8 cellular contexts compared by ENCODE assay signal in genomic region chrX:24014388-24015018, GRCh38. TPM values are rescaled to one million over a fixed set of nuclear protein-coding genes. Genes with fewer than 3 reads are reported as not detected.
DNase-seq lines count a peak whose midpoint lies in the region; ATAC-seq and TF ChIP-seq lines count a peak whose summit lies in the region.

No MANE protein-coding gene starts in this region.

- no peaks in the 10 kb centered on the region for H3K36me3 ChIP-seq in A673 (ENCODE audit: insufficient read depth, low read length, poor library complexity, severe bottlenecking)
- H3K36me3 ChIP-seq in left ventricle myocardium inferior = no peaks in the 10 kb centered on the region
- H3K36me3 ChIP-seq in brain microvascular endothelial cell (replicated peaks) = no peaks in the 10 kb centered on the region

- POLR2A ChIA-PET in A673 (lab: Charles Lee; ENCODE audit: low non-redundant PET) = no interaction called here
- POLR2A ChIA-PET in T-cell (lab: Charles Lee) = interaction anchor here in 1 of 2 donors (0.7 kb wide), 1 partner anchor 18 kb away, joined by 5 read pairs; no protein-coding TSS in a partner anchor

- intact Hi-C loops in A673 (cut with micrococcal nuclease; ENCODE audit: unreplicated experiment) = no loop called here
- intact Hi-C loops in left ventricle myocardium inferior (cut with micrococcal nuclease) = no loop called here

- H3K27ac ChIP-seq in A673 (ENCODE audit: low read depth, low read length, poor library complexity, severe bottlenecking) = peak overlapping the region; percentile 35
- H3K27ac ChIP-seq in left ventricle myocardium inferior (replicated peaks) = peak overlapping the region; percentile 54
- no peak overlapping the region for H3K27ac ChIP-seq in brain microvascular endothelial cell

- H3K4me1 Mint-ChIP-seq in T-cell = peaks cover 32 to 37% (median 36%) of the 10 kb centered on the region in 3 donors

- CTCF ChIA-PET in A673 (lab: Charles Lee) = no interaction called here
- CTCF ChIA-PET in T-cell (lab: Charles Lee) = interaction anchor here in 1 of 2 donors (0.6 to 0.8 kb wide), 3 partner anchors 11 to 40 kb away, joined by 3 read pairs; partner anchors contain the start of gene EIF2S3

- TF ChIP-seq CTCF in A673 (conservative IDR thresholded peaks at IDR 0.05; ENCODE audit: low read depth, low read length) = no peak
- no peak for TF ChIP-seq CTCF in left ventricle myocardium inferior (IDR thresholded peaks at IDR 0.05; ENCODE audit: borderline replicate concordance)
- no peak for TF ChIP-seq CTCF in brain microvascular endothelial cell (IDR thresholded peaks at IDR 0.05; ENCODE audit: low read depth, low read length, missing control alignments)

- DNase-seq in A673 (ENCODE audit: low spot score) = no peak
- DNase-seq in T-cell = peak in 9 of 34 experiments; percentile 0 to 32 (median 3)
- no peak for DNase-seq in left ventricle myocardium inferior
- DNase-seq in brain microvascular endothelial cell = no peak
- no peak for DNase-seq in NCI-H146 treated with DMSO at 0.1 percent for 48 hours (lab: John Stamatoyannopoulos, UW; ENCODE audit: unreplicated experiment)
- DNase-seq in HPDE6-E6E7 (ENCODE audit: extremely low spot score) = no peak
- DNase-seq in central memory CD4-positive, alpha-beta T cell = no peak

- peaks cover 0 to 12% of the 10 kb centered on the region in 2 donors for H3K27me3 Mint-ChIP-seq in T-cell

- in situ Hi-C loops in brain microvascular endothelial cell (cut with HindIII; ENCODE audit: low pct_ligation_motif_present, low sequenced_read_pairs) = no loop called here

- peak overlapping the region; percentile 84 to 87 for H3K27ac Mint-ChIP-seq in T-cell

- no TSS peak for BruUV-seq in A673 (replicated peaks; lab: Mats Ljungman, UMichigan)

- H3K27me3 ChIP-seq in A673 (replicated peaks; ENCODE audit: insufficient read depth, low read depth, low read length, poor library complexity) (peaks cover 21% of the 10 kb centered on the region), left ventricle myocardium inferior (ENCODE audit: low read depth) (no peaks in the 10 kb centered on the region), brain microvascular endothelial cell (replicated peaks) (no peaks in the 10 kb centered on the region)

- H3K4me3 Mint-ChIP-seq in T-cell = peak overlapping the region in 2 of 3 donors; percentile 7 to 11

- H3K4me1 ChIP-seq in A673 (ENCODE audit: insufficient read depth, low read length, poor library complexity, severe bottlenecking) (no peaks in the 10 kb centered on the region), left ventricle myocardium inferior (no peaks in the 10 kb centered on the region)

- ATAC-seq in GM21515 (IDR thresholded peaks at IDR 0.05; ENCODE audit: unreplicated experiment) = peak; percentile 71
- ATAC-seq in T-cell (replicated peaks in 1 of 4) = peak in 2 of 4 experiments; percentile 60 to 83

- H3K9me3 Mint-ChIP-seq in T-cell = no peaks in the 10 kb centered on the region

- H3K9me3 ChIP-seq in A673 (ENCODE audit: low read depth, low read length, poor library complexity, severe bottlenecking) = no peaks in the 10 kb centered on the region
- H3K9me3 ChIP-seq in left ventricle myocardium inferior (replicated peaks) = no peaks in the 10 kb centered on the region

- no peak overlapping the region for H3K4me3 ChIP-seq in A673 (ENCODE audit: low read depth, low read length, poor library complexity, severe bottlenecking)
- no peak overlapping the region for H3K4me3 ChIP-seq in left ventricle myocardium inferior
- no peak overlapping the region for H3K4me3 ChIP-seq in brain microvascular endothelial cell (ENCODE audit: low read depth, low read length)

- peaks cover 17% of the 10 kb centered on the region for H3K36me3 Mint-ChIP-seq in T-cell

RNA-seq across cellular contexts. Expression of gene KLHL15, which starts 12.5 kb away (rescaled TPM):
- total RNA-seq in A673 (2021) = 10.9 and 12.0 TPM in 2 replicates
- total RNA-seq in T-cell = 10 to 100 TPM in 2 of 5 donors, 1 to 10 TPM in 3; 7.1 to 21.1 (median 8.0) TPM
- 6.6 TPM for total RNA-seq in left ventricle myocardium inferior

RNA-seq across cellular contexts. Expression of gene EIF2S3, which starts 40.3 kb away (rescaled TPM):
- total RNA-seq in A673 (2021) (218 and 225 TPM in 2 replicates), T-cell (100 to 1,000 TPM; 180 to 309 (median 196) TPM), left ventricle myocardium inferior (71.0 TPM)
